28 cellular contexts compared by ENCODE assay signal in the genomic region with DNA sequence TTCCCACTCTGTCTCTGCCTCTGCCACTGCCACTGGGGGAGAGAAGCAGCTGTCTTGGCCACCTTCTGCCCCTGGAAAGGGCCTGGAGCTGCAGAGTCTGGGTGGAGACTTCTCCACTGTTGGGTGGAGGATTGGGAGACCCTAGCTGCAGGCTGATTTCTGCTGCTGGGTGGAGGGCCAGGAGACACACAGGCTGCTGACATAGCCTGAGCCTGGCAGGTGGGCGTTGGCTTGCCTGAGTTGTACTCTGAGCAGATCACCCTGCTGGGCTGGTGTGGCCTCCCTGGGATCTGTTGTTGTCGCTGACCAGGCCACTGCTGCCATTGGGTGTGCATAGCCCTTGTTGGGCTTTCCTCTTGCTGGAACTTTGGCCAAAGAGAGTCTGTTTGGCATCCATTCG.
"Had no signal": no experiment of that assay in that cellular context is flagged by ENCODE, and none has a peak within 500 bp of the region (broad histone marks: within the 10 kb centered on the region; RNA-seq: fewer than 3 reads in every experiment).

No MANE protein-coding gene starts in this region.

- FAIRE-seq: small intestine, urothelium cell line had no signal

- H3K27me3 ChIP-seq: ovary, right atrium auricular region, transverse colon, upper lobe of right lung had no signal

- DNase-seq: heart left ventricle; hypothalamus; islet precursor cell; left ventricle myocardium inferior; midbrain; mucosa of descending colon; naive thymus-derived CD4-positive, alpha-beta T cell; occipital lobe; ovary; small intestine; spleen; stimulated activated CD4-positive, alpha-beta T cell treated with anti-CD3 and anti-CD28 coated beads, Interleukin-2, amount 100 ng/mL, for 48 hours; stimulated activated CD4-positive, alpha-beta T cell treated with anti-CD3 and anti-CD28 coated beads, Interleukin-4, amount 100 ng/mL, for 4 hours; stimulated activated CD8-positive, alpha-beta memory T cell treated with anti-CD3 and anti-CD28 coated beads, Interleukin-4, amount 100 ng/mL, for 48 hours; stimulated activated naive CD4-positive, alpha-beta T cell treated with Interleukin-2 at 50 U/mL for 16 hours; stimulated activated naive CD8-positive, alpha-beta T cell treated with anti-CD3 and anti-CD28 coated beads, Interleukin-15, amount 100 ng/mL, for 72 hours; substantia nigra; transverse colon; upper lobe of right lung had no signal

- H3K36me3 Mint-ChIP-seq: memory B cell; natural killer cell treated with Interleukin-12 subunit alpha and Interleukin-12 subunit beta and Interleukin-15 and Interleukin-18, amount 100 ng/mL, for 72 hours; stimulated activated memory B cell treated with anti-CD40 and anti-IgM and Interleukin-4, amounts not matched to agents 10 μg/mL and 1 μg/mL and 100 μg/mL, for 72 hours had no signal

- ATAC-seq: heart left ventricle; mucosa of descending colon; naive thymus-derived CD4-positive, alpha-beta T cell; natural killer cell treated with Interleukin-12 subunit alpha and Interleukin-12 subunit beta and Interleukin-15 and Interleukin-18, amount 100 ng/mL, for 72 hours; sciatic nerve; stimulated activated memory B cell treated with anti-CD40 and anti-IgM and Interleukin-4, amounts not matched to agents 10 μg/mL and 1 μg/mL and 100 μg/mL, for 72 hours; stimulated activated naive CD8-positive, alpha-beta T cell treated with anti-CD3 and anti-CD28 coated beads, Interleukin-15, amount 100 ng/mL, for 72 hours; upper lobe of right lung had no signal

- H3K27ac ChIP-seq: heart left ventricle, left ventricle myocardium inferior, neutrophil, ovary, right atrium auricular region, spleen, transverse colon, upper lobe of right lung had no signal

- H3K27ac Mint-ChIP-seq: memory B cell; naive thymus-derived CD4-positive, alpha-beta T cell; natural killer cell treated with Interleukin-12 subunit alpha and Interleukin-12 subunit beta and Interleukin-15 and Interleukin-18, amount 100 ng/mL, for 72 hours; progenitor cell of endocrine pancreas; stimulated activated memory B cell treated with anti-CD40 and anti-IgM and Interleukin-4, amounts not matched to agents 10 μg/mL and 1 μg/mL and 100 μg/mL, for 72 hours; stimulated activated naive CD8-positive, alpha-beta T cell treated with anti-CD3 and anti-CD28 coated beads, Interleukin-15, amount 100 ng/mL, for 72 hours had no signal

- H3K4me1 ChIP-seq: heart left ventricle, left ventricle myocardium inferior, right atrium auricular region, spleen, transverse colon, upper lobe of right lung had no signal

- H3K4me3 Mint-ChIP-seq: memory B cell; naive thymus-derived CD4-positive, alpha-beta T cell; natural killer cell treated with Interleukin-12 subunit alpha and Interleukin-12 subunit beta and Interleukin-15 and Interleukin-18, amount 100 ng/mL, for 72 hours; stimulated activated memory B cell treated with anti-CD40 and anti-IgM and Interleukin-4, amounts not matched to agents 10 μg/mL and 1 μg/mL and 100 μg/mL, for 72 hours; stimulated activated naive CD8-positive, alpha-beta T cell treated with anti-CD3 and anti-CD28 coated beads, Interleukin-15, amount 100 ng/mL, for 72 hours had no signal

- H3K4me1 Mint-ChIP-seq: memory B cell; naive thymus-derived CD4-positive, alpha-beta T cell; stimulated activated memory B cell treated with anti-CD40 and anti-IgM and Interleukin-4, amounts not matched to agents 10 μg/mL and 1 μg/mL and 100 μg/mL, for 72 hours; stimulated activated naive CD8-positive, alpha-beta T cell treated with anti-CD3 and anti-CD28 coated beads, Interleukin-15, amount 100 ng/mL, for 72 hours had no signal

- H3K36me3 ChIP-seq: heart left ventricle, left ventricle myocardium inferior, neutrophil, ovary, right atrium auricular region, spleen, transverse colon, upper lobe of right lung had no signal

- H3K9me3 ChIP-seq: neutrophil, ovary, transverse colon, upper lobe of right lung had no signal

- H3K9me3 Mint-ChIP-seq: natural killer cell treated with Interleukin-12 subunit alpha and Interleukin-12 subunit beta and Interleukin-15 and Interleukin-18, amount 100 ng/mL, for 72 hours; stimulated activated memory B cell treated with anti-CD40 and anti-IgM and Interleukin-4, amounts not matched to agents 10 μg/mL and 1 μg/mL and 100 μg/mL, for 72 hours; stimulated activated naive CD8-positive, alpha-beta T cell treated with anti-CD3 and anti-CD28 coated beads, Interleukin-15, amount 100 ng/mL, for 72 hours had no signal

- H3K4me3 ChIP-seq: heart left ventricle, left ventricle myocardium inferior, lung, mucosa of descending colon, ovary, right atrium auricular region, spleen, transverse colon, upper lobe of right lung had no signal
